19 cellular contexts compared by ENCODE assay signal in genomic region chr11:10660323-10660722, GRCh38. TPM values are rescaled to one million over a fixed set of nuclear protein-coding genes. Genes with fewer than 3 reads are reported as not detected.
DNase-seq lines count a peak whose midpoint lies in the region; ATAC-seq and TF ChIP-seq lines count a peak whose summit lies in the region.
"Had no signal": no experiment of that assay in that cellular context is flagged by ENCODE, and none has a peak within 500 bp of the region (broad histone marks: within the 10 kb centered on the region; RNA-seq: fewer than 3 reads in every experiment).

No MANE protein-coding gene starts in this region.

- H3K4me1 Mint-ChIP-seq in H9 = peaks cover 9 to 14% of the 10 kb centered on the region in 2 experiments
- H3K4me1 Mint-ChIP-seq: central memory CD8-positive, alpha-beta T cell had no signal

- ATAC-seq in RWPE2 (ENCODE audit: low read depth) (no peak), HG03457 (IDR thresholded peaks at IDR 0.05; ENCODE audit: unreplicated experiment) (no peak)
- ATAC-seq: activated CD8-positive, alpha-beta memory T cell treated with anti-CD3 and anti-CD28 coated beads, Interleukin-2, amount 10 ng/mL, durations not matched to agents 7 days and 5 days; left lobe of liver had no signal

- H3K23ac ChIP-seq in H9 (ENCODE audit: insufficient read length, low read depth, low read length) = no peak overlapping the region

- H3K27me3 ChIP-seq in RWPE2 (ENCODE audit: insufficient read depth, poor library complexity, severe bottlenecking) (no peaks in the 10 kb centered on the region), ovary (no peaks in the 10 kb centered on the region), thyroid gland (no peaks in the 10 kb centered on the region), H9 (ENCODE audit: insufficient read depth, low read length) (no peaks in the 10 kb centered on the region)
- H3K27me3 ChIP-seq: BLaER1 treated with 17β-estradiol and CSF1 and Interleukin-3, amounts not matched to agents 10 nM and 100 nM had no signal

- H2AFZ ChIP-seq in H9 (ENCODE audit: low read length) = no peak overlapping the region

- no peak overlapping the region for H2BK15ac ChIP-seq in H9 (ENCODE audit: low read depth, low read length)

- H2BK5ac ChIP-seq in H9 (ENCODE audit: insufficient read length, low read length) = no peak overlapping the region

- no peaks in the 10 kb centered on the region for H3K79me2 ChIP-seq in H9 (ENCODE audit: insufficient read depth, low read length)

- H4K91ac ChIP-seq in H9 (ENCODE audit: insufficient read length, low read depth, low read length) = no peak overlapping the region

- TF ChIP-seq CTCF in RWPE2 (IDR thresholded peaks at IDR 0.05; ENCODE audit: poor library complexity, severe bottlenecking) (no peak), ovary (IDR thresholded peaks at IDR 0.05) (no peak), thyroid gland (IDR thresholded peaks at IDR 0.05) (no peak), H9 (conservative IDR thresholded peaks at IDR 0.05) (no peak)

- H3K79me1 ChIP-seq in H9 (ENCODE audit: insufficient read depth, low read depth, low read length, poor library complexity, severe bottlenecking) = no peaks in the 10 kb centered on the region

- H3K18ac ChIP-seq in H9 (ENCODE audit: insufficient read length, low read depth, low read length) = no peak overlapping the region

- H3K9me3 ChIP-seq in RWPE2 (ENCODE audit: severe bottlenecking) (no peaks in the 10 kb centered on the region), ovary (no peaks in the 10 kb centered on the region), thyroid gland (no peaks in the 10 kb centered on the region), H9 (ENCODE audit: control insufficient read depth, low read depth, low read length) (no peaks in the 10 kb centered on the region)
- H3K9me3 ChIP-seq: BLaER1 treated with 17β-estradiol and CSF1 and Interleukin-3, amounts not matched to agents 10 nM and 100 nM had no signal

- H3K4me2 ChIP-seq in H9 (ENCODE audit: insufficient read depth, insufficient read length, low read length) = no peak overlapping the region

- no peak overlapping the region for H3K9ac ChIP-seq in H9 (ENCODE audit: extremely low read depth, insufficient read length, low read length)

- no peak overlapping the region for H3T11ph ChIP-seq in H9 (ENCODE audit: low read length)

- no peak overlapping the region for H3K4me3 Mint-ChIP-seq in H9
- H3K4me3 Mint-ChIP-seq: activated CD8-positive, alpha-beta memory T cell treated with anti-CD3 and anti-CD28 coated beads, Interleukin-2, amount 10 ng/mL, durations not matched to agents 7 days and 5 days; activated naive CD4-positive, alpha-beta T cell treated with anti-CD3 and anti-CD28 coated beads, Interleukin-2, amount 10 ng/mL, durations not matched to agents 7 days and 5 days; central memory CD8-positive, alpha-beta T cell; natural killer cell treated with Interleukin-12 subunit alpha and Interleukin-12 subunit beta and Interleukin-15 and Interleukin-18, amount 100 ng/mL, for 72 hours; stimulated activated naive CD8-positive, alpha-beta T cell treated with anti-CD3 and anti-CD28 coated beads, Interleukin-15, Interleukin-2, amounts not matched to agents 100 ng/mL and 50 ng/mL, for 24 hours had no signal

- H4K8ac ChIP-seq in H9 (replicated peaks; ENCODE audit: insufficient read length, low read depth, low read length) = no peak overlapping the region

- no peak overlapping the region for H2BK20ac ChIP-seq in H9 (ENCODE audit: low read depth, low read length, poor library complexity, severe bottlenecking)

- H2BK120ac ChIP-seq in H9 (ENCODE audit: low read depth, low read length, poor library complexity, severe bottlenecking) = no peak overlapping the region

- no peak overlapping the region for H2AK5ac ChIP-seq in H9 (ENCODE audit: insufficient read length, low read length)

- no peaks in the 10 kb centered on the region for H3K36me3 ChIP-seq in RWPE2 (ENCODE audit: low read depth)
- H3K36me3 ChIP-seq in ovary = no peaks in the 10 kb centered on the region
- H3K36me3 ChIP-seq in thyroid gland = no peaks in the 10 kb centered on the region
- H3K36me3 ChIP-seq: BLaER1 treated with 17β-estradiol and CSF1 and Interleukin-3, amounts not matched to agents 10 nM and 100 nM had no signal

- H3K4ac ChIP-seq in H9 (ENCODE audit: low read depth, low read length) = no peak overlapping the region

- H3K23me2 ChIP-seq in H9 (ENCODE audit: insufficient read length, low read depth, low read length, poor library complexity, severe bottlenecking) = no peaks in the 10 kb centered on the region

- no peaks in the 10 kb centered on the region for H3K9me3 Mint-ChIP-seq in H9
- H3K9me3 Mint-ChIP-seq: activated naive CD4-positive, alpha-beta T cell treated with anti-CD3 and anti-CD28 coated beads, Interleukin-2, amount 10 ng/mL, durations not matched to agents 7 days and 5 days; central memory CD8-positive, alpha-beta T cell; natural killer cell treated with Interleukin-12 subunit alpha and Interleukin-12 subunit beta and Interleukin-15 and Interleukin-18, amount 100 ng/mL, for 72 hours; stimulated activated naive CD8-positive, alpha-beta T cell treated with anti-CD3 and anti-CD28 coated beads, Interleukin-15, Interleukin-2, amounts not matched to agents 100 ng/mL and 50 ng/mL, for 24 hours had no signal

- no peaks in the 10 kb centered on the region for H3K27me3 Mint-ChIP-seq in H9 (ENCODE audit: low read depth)
- H3K27me3 Mint-ChIP-seq: activated CD8-positive, alpha-beta memory T cell treated with anti-CD3 and anti-CD28 coated beads, Interleukin-2, amount 10 ng/mL, durations not matched to agents 7 days and 5 days; central memory CD8-positive, alpha-beta T cell; stimulated activated naive CD8-positive, alpha-beta T cell treated with anti-CD3 and anti-CD28 coated beads, Interleukin-15, Interleukin-2, amounts not matched to agents 100 ng/mL and 50 ng/mL, for 24 hours had no signal

- no peaks in the 10 kb centered on the region for H4K20me1 ChIP-seq in H9 (ENCODE audit: control insufficient read depth, insufficient read depth, insufficient read length)
- H4K20me1 ChIP-seq: BLaER1 treated with 17β-estradiol and CSF1 and Interleukin-3, amounts not matched to agents 10 nM and 100 nM had no signal

- no peak overlapping the region for H2BK12ac ChIP-seq in H9 (ENCODE audit: insufficient read length, low read depth, low read length)

- H3K36me3 Mint-ChIP-seq in H9 (ENCODE audit: insufficient read depth in 1 of 3, low read depth in 3 of 3) = no peaks in the 10 kb centered on the region; a peak in 1 of 7 replicates
- H3K36me3 Mint-ChIP-seq: activated CD8-positive, alpha-beta memory T cell treated with anti-CD3 and anti-CD28 coated beads, Interleukin-2, amount 10 ng/mL, durations not matched to agents 7 days and 5 days; activated naive CD4-positive, alpha-beta T cell treated with anti-CD3 and anti-CD28 coated beads, Interleukin-2, amount 10 ng/mL, durations not matched to agents 7 days and 5 days; natural killer cell treated with Interleukin-12 subunit alpha and Interleukin-12 subunit beta and Interleukin-15 and Interleukin-18, amount 100 ng/mL, for 72 hours had no signal

- DNase-seq in RWPE2 (ENCODE audit: low spot score) (no peak), epithelial cell of prostate (ENCODE audit: low read depth, low spot score) (no peak), ovary (no peak), thyroid gland (no peak), globus pallidus (ENCODE audit: low spot score) (no peak), COLO829 (ENCODE audit: low spot score) (no peak), H9 (no peak)
- DNase-seq: activated CD8-positive, alpha-beta memory T cell treated with anti-CD3 and anti-CD28 coated beads, Interleukin-2, amount 10 ng/mL, durations not matched to agents 7 days and 5 days; activated naive CD4-positive, alpha-beta T cell treated with anti-CD3 and anti-CD28 coated beads, Interleukin-2, amount 10 ng/mL, durations not matched to agents 7 days and 5 days; DND-41; NCI-H1436; NCI-H446 had no signal

- H3K27ac Mint-ChIP-seq in H9 = peak overlapping the region in 1 of 3 experiments; percentile 40; a peak in 2 of 7 replicates
- H3K27ac Mint-ChIP-seq: activated CD8-positive, alpha-beta memory T cell treated with anti-CD3 and anti-CD28 coated beads, Interleukin-2, amount 10 ng/mL, durations not matched to agents 7 days and 5 days; activated naive CD4-positive, alpha-beta T cell treated with anti-CD3 and anti-CD28 coated beads, Interleukin-2, amount 10 ng/mL, durations not matched to agents 7 days and 5 days; natural killer cell treated with Interleukin-12 subunit alpha and Interleukin-12 subunit beta and Interleukin-15 and Interleukin-18, amount 100 ng/mL, for 72 hours had no signal

- H3K4me1 ChIP-seq in RWPE2 (ENCODE audit: insufficient read depth, poor library complexity, severe bottlenecking) (peaks cover 20% of the 10 kb centered on the region), ovary (ENCODE audit: insufficient read depth) (peaks cover 28% of the 10 kb centered on the region), thyroid gland (peaks cover 8 to 48% of the 10 kb centered on the region in 2 donors), H9 (ENCODE audit: insufficient read depth, low read length) (no peaks in the 10 kb centered on the region)

- H3K27ac ChIP-seq in RWPE2 (ENCODE audit: poor library complexity, severe bottlenecking) (peak overlapping the region; percentile 61), epithelial cell of prostate (peak overlapping the region; percentile 43), ovary (peak overlapping the region; percentile 38 to 57), thyroid gland (peak overlapping the region; percentile 2 to 79 (median 58)), H9 (ENCODE audit: insufficient read length, low read depth, low read length) (no peak overlapping the region)
- H3K27ac ChIP-seq: HL-60 had no signal

- TF ChIP-seq EP300 in ovary (IDR thresholded peaks at IDR 0.05) = no peak

- intact Hi-C loops in ovary (cut with DNase I) (no loop called here), thyroid gland (cut with DNase I) (no loop called here)

- 83 to 95% (median 86%) methylated on average over 2 of the region's 2 CpGs for WGBS in ovary, 3 donors
- WGBS in thyroid gland, 2 donors = 96 to 99% methylated on average over 2 of the region's 2 CpGs
- no CpG with 5 or more reads among the region's 2 CpGs for WGBS in H9 (ENCODE audit: extremely low coverage, insufficient read length, low lambda C conversion rate)

- H4K5ac ChIP-seq in H9 (ENCODE audit: insufficient read length, low read depth, low read length) = no peak overlapping the region

- no peak overlapping the region for H3K56ac ChIP-seq in H9 (ENCODE audit: insufficient read length, low read depth, low read length)

- H3K4me3 ChIP-seq in RWPE2 (ENCODE audit: severe bottlenecking) (no peak overlapping the region), ovary (no peak overlapping the region), thyroid gland (replicated peaks in 1 of 3) (no peak overlapping the region)
- H3K4me3 ChIP-seq: BLaER1 treated with 17β-estradiol and CSF1 and Interleukin-3, amounts not matched to agents 10 nM and 100 nM had no signal

- no peak for TF ChIP-seq POLR2A in ovary (IDR thresholded peaks at IDR 0.05)
- no peak for TF ChIP-seq POLR2A in thyroid gland (IDR thresholded peaks at IDR 0.05)

- H3K14ac ChIP-seq in H9 (ENCODE audit: insufficient read depth, low read length) = no peak overlapping the region

RNA-seq across cellular contexts. Expression of gene IRAG1, which starts 33.2 kb away (rescaled TPM):
- total RNA-seq in ovary (10 to 100 TPM in 6 of 7 donors, 1 to 10 TPM in 1; 5.8 to 89.5 (median 29.8) TPM), thyroid gland (10 to 100 TPM in 1 of 4 donors, 1 to 10 TPM in 3; 3.2 to 14.4 (median 5.8) TPM), H9 (2021) (2.4 and 3.3 TPM in 2 replicates)
- polyA plus RNA-seq in ovary = 10 to 100 TPM; 16.3 to 70.6 TPM
- total RNA-seq: activated CD8-positive, alpha-beta memory T cell treated with anti-CD3 and anti-CD28 coated beads, Interleukin-2, amount 10 ng/mL, durations not matched to agents 7 days and 5 days; natural killer cell treated with Interleukin-12 subunit alpha and Interleukin-12 subunit beta and Interleukin-15 and Interleukin-18, amount 100 ng/mL, for 72 hours had no signal
